ENCODE assay signal across 1 cellular context in the genomic region with DNA sequence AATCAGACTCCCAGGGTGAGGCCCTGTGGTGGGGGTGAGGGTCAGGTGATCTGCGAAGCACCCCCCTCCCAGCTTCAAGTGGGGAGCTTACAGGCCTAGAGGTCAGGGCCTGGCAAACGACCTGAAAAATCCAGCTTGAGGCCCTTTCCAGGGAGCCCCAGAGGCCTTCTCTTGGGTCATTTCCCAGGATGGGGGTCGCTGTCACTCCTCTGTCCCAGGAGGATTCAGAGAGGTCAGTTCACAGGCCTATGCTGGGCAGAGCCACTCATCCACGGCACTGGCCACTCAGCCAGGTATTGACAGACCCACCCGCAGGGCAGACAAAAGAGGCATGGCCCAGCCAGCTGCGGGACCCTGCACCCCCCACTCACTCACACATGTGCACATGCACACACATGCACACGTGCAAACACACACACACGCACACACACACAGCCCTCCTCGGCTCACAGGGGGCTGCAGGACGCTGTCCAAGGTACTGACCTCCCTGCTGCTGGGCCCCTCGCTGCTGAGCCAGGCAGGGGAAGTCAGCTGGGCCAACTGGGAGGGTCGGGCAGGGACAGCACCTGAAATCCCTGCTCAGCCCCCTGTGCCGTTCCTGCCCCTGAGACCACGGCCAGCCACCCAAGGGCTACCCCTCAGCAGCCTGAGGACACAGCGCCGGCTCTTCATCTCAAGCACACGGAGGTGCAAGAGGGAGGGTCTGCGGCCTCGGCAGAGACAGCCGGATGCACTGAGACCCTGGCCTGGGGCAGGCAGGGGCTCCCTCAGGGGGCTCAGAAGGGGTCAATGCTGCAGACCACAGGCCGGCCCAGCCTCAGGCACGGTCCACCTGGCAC.
TF ChIP-seq lines count a peak whose summit lies in the region.

No MANE protein-coding gene starts in this region.

TF ChIP-seq in HepG2, 621 proteins besides CTCF, POLR2A, EP300 and RAD21 (continued from another document and continues in another):
- TF ChIP-seq, protein P1, sequence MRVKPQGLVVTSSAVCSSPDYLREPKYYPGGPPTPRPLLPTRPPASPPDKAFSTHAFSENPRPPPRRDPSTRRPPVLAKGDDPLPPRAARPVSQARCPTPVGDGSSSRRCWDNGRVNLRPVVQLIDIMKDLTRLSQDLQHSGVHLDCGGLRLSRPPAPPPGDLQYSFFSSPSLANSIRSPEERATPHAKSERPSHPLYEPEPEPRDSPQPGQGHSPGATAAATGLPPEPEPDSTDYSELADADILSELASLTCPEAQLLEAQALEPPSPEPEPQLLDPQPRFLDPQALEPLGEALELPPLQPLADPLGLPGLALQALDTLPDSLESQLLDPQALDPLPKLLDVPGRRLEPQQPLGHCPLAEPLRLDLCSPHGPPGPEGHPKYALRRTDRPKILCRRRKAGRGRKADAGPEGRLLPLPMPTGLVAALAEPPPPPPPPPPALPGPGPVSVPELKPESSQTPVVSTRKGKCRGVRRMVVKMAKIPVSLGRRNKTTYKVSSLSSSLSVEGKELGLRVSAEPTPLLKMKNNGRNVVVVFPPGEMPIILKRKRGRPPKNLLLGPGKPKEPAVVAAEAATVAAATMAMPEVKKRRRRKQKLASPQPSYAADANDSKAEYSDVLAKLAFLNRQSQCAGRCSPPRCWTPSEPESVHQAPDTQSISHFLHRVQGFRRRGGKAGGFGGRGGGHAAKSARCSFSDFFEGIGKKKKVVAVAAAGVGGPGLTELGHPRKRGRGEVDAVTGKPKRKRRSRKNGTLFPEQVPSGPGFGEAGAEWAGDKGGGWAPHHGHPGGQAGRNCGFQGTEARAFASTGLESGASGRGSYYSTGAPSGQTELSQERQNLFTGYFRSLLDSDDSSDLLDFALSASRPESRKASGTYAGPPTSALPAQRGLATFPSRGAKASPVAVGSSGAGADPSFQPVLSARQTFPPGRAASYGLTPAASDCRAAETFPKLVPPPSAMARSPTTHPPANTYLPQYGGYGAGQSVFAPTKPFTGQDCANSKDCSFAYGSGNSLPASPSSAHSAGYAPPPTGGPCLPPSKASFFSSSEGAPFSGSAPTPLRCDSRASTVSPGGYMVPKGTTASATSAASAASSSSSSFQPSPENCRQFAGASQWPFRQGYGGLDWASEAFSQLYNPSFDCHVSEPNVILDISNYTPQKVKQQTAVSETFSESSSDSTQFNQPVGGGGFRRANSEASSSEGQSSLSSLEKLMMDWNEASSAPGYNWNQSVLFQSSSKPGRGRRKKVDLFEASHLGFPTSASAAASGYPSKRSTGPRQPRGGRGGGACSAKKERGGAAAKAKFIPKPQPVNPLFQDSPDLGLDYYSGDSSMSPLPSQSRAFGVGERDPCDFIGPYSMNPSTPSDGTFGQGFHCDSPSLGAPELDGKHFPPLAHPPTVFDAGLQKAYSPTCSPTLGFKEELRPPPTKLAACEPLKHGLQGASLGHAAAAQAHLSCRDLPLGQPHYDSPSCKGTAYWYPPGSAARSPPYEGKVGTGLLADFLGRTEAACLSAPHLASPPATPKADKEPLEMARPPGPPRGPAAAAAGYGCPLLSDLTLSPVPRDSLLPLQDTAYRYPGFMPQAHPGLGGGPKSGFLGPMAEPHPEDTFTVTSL (CRISPR knock-in tag; IDR thresholded peaks at IDR 0.05; ENCODE audit: borderline replicate concordance), result peak; percentile 76; the same call in 1 of the 2 replicates
- TF ChIP-seq, protein P2, sequence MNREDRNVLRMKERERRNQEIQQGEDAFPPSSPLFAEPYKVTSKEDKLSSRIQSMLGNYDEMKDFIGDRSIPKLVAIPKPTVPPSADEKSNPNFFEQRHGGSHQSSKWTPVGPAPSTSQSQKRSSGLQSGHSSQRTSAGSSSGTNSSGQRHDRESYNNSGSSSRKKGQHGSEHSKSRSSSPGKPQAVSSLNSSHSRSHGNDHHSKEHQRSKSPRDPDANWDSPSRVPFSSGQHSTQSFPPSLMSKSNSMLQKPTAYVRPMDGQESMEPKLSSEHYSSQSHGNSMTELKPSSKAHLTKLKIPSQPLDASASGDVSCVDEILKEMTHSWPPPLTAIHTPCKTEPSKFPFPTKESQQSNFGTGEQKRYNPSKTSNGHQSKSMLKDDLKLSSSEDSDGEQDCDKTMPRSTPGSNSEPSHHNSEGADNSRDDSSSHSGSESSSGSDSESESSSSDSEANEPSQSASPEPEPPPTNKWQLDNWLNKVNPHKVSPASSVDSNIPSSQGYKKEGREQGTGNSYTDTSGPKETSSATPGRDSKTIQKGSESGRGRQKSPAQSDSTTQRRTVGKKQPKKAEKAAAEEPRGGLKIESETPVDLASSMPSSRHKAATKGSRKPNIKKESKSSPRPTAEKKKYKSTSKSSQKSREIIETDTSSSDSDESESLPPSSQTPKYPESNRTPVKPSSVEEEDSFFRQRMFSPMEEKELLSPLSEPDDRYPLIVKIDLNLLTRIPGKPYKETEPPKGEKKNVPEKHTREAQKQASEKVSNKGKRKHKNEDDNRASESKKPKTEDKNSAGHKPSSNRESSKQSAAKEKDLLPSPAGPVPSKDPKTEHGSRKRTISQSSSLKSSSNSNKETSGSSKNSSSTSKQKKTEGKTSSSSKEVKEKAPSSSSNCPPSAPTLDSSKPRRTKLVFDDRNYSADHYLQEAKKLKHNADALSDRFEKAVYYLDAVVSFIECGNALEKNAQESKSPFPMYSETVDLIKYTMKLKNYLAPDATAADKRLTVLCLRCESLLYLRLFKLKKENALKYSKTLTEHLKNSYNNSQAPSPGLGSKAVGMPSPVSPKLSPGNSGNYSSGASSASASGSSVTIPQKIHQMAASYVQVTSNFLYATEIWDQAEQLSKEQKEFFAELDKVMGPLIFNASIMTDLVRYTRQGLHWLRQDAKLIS (CRISPR knock-in tag; IDR thresholded peaks at IDR 0.05), result no peak
- TF ChIP-seq FOXA1 (IDR thresholded peaks at IDR 0.05) (no peak), FOXA1 (CRISPR knock-in tag; IDR thresholded peaks at IDR 0.05) (peak; percentile 24; the same call in 1 of the 2 replicates), NFE2L1 (CRISPR knock-in tag; IDR thresholded peaks at IDR 0.05; ENCODE audit: borderline replicate concordance) (peak; percentile 88; the same call in 1 of the 2 replicates), ZNF782 (CRISPR knock-in tag; IDR thresholded peaks at IDR 0.05; ENCODE audit: borderline replicate concordance) (peak; percentile 99), TRIM24 (CRISPR knock-in tag; IDR thresholded peaks at IDR 0.05) (no peak), SRSF4 (IDR thresholded peaks at IDR 0.05; ENCODE audit: low read depth, low read length, poor library complexity, severe bottlenecking) (no peak), MEF2D (CRISPR knock-in tag; IDR thresholded peaks at IDR 0.05) (peak; percentile 96), ZNF678 (CRISPR knock-in tag; IDR thresholded peaks at IDR 0.05) (peak; percentile 99), GTF3A (CRISPR knock-in tag; conservative IDR thresholded peaks at IDR 0.05) (no peak), ZNF724P (CRISPR knock-in tag; IDR thresholded peaks at IDR 0.05; ENCODE audit: borderline replicate concordance) (peak; percentile 99), ZSCAN21 (CRISPR knock-in tag; IDR thresholded peaks at IDR 0.05; ENCODE audit: borderline replicate concordance) (peak; percentile 99), ZNF274 (CRISPR knock-in tag; IDR thresholded peaks at IDR 0.05) (peak; percentile 96), ZNF850 (CRISPR knock-in tag; conservative IDR thresholded peaks at IDR 0.05) (no peak), SNRNP70 (IDR thresholded peaks at IDR 0.05; ENCODE audit: low read depth, low read length) (no peak), CAMTA2 (CRISPR knock-in tag; IDR thresholded peaks at IDR 0.05; ENCODE audit: borderline replicate concordance) (peak; percentile 97; the same call in 1 of the 2 replicates), ZNF816 (CRISPR knock-in tag; IDR thresholded peaks at IDR 0.05; ENCODE audit: borderline replicate concordance) (peak; percentile 92; the same call in 1 of the 2 replicates), TMF1 (CRISPR knock-in tag; IDR thresholded peaks at IDR 0.05; ENCODE audit: low read depth) (peak; percentile 98), ZBTB1 (CRISPR knock-in tag; IDR thresholded peaks at IDR 0.05; ENCODE audit: borderline replicate concordance) (peak; percentile 95; the same call in 1 of the 2 replicates), ZNF337 (CRISPR knock-in tag; IDR thresholded peaks at IDR 0.05; ENCODE audit: borderline replicate concordance, low read depth) (peak; percentile 92; the same call in 1 of the 2 replicates), SIN3B (IDR thresholded peaks at IDR 0.05; ENCODE audit: low read length) (no peak), BRD4 (CRISPR knock-in tag; IDR thresholded peaks at IDR 0.05) (no peak), SP2 (CRISPR knock-in tag; IDR thresholded peaks at IDR 0.05) (peak; percentile 64), MYNN (CRISPR knock-in tag; IDR thresholded peaks at IDR 0.05; ENCODE audit: low read depth) (no peak; the same call in 1 of the 2 replicates), PAWR (CRISPR knock-in tag; IDR thresholded peaks at IDR 0.05; ENCODE audit: borderline replicate concordance) (peak; percentile 95), ZNF44 (CRISPR knock-in tag; IDR thresholded peaks at IDR 0.05) (peak; percentile 71; the same call in 1 of the 2 replicates), SALL2 (CRISPR knock-in tag; IDR thresholded peaks at IDR 0.05) (peak; percentile 78; the same call in 1 of the 2 replicates), CHD4 (IDR thresholded peaks at IDR 0.05; ENCODE audit: borderline replicate concordance, low read length) (no peak)
- TF ChIP-seq, protein P3, sequence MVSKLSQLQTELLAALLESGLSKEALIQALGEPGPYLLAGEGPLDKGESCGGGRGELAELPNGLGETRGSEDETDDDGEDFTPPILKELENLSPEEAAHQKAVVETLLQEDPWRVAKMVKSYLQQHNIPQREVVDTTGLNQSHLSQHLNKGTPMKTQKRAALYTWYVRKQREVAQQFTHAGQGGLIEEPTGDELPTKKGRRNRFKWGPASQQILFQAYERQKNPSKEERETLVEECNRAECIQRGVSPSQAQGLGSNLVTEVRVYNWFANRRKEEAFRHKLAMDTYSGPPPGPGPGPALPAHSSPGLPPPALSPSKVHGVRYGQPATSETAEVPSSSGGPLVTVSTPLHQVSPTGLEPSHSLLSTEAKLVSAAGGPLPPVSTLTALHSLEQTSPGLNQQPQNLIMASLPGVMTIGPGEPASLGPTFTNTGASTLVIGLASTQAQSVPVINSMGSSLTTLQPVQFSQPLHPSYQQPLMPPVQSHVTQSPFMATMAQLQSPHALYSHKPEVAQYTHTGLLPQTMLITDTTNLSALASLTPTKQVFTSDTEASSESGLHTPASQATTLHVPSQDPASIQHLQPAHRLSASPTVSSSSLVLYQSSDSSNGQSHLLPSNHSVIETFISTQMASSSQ (IDR thresholded peaks at IDR 0.05; ENCODE audit: low read depth), result no peak
- TF ChIP-seq, protein P3 (CRISPR knock-in tag; IDR thresholded peaks at IDR 0.05; ENCODE audit: borderline replicate concordance), result peak; percentile 68; the same call in 1 of the 2 replicates
- TF ChIP-seq, protein P4, sequence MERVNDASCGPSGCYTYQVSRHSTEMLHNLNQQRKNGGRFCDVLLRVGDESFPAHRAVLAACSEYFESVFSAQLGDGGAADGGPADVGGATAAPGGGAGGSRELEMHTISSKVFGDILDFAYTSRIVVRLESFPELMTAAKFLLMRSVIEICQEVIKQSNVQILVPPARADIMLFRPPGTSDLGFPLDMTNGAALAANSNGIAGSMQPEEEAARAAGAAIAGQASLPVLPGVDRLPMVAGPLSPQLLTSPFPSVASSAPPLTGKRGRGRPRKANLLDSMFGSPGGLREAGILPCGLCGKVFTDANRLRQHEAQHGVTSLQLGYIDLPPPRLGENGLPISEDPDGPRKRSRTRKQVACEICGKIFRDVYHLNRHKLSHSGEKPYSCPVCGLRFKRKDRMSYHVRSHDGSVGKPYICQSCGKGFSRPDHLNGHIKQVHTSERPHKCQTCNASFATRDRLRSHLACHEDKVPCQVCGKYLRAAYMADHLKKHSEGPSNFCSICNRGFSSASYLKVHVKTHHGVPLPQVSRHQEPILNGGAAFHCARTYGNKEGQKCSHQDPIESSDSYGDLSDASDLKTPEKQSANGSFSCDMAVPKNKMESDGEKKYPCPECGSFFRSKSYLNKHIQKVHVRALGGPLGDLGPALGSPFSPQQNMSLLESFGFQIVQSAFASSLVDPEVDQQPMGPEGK (CRISPR knock-in tag; IDR thresholded peaks at IDR 0.05), result peak; percentile 88
- TF ChIP-seq, protein P5, sequence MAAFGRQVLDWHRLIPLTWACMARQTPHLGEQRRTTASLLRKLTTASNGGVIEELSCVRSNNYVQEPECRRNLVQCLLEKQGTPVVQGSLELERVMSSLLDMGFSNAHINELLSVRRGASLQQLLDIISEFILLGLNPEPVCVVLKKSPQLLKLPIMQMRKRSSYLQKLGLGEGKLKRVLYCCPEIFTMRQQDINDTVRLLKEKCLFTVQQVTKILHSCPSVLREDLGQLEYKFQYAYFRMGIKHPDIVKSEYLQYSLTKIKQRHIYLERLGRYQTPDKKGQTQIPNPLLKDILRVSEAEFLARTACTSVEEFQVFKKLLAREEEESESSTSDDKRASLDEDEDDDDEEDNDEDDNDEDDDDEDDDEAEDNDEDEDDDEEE (CRISPR knock-in tag; IDR thresholded peaks at IDR 0.05), result peak; percentile 100
- TF ChIP-seq, protein P6, sequence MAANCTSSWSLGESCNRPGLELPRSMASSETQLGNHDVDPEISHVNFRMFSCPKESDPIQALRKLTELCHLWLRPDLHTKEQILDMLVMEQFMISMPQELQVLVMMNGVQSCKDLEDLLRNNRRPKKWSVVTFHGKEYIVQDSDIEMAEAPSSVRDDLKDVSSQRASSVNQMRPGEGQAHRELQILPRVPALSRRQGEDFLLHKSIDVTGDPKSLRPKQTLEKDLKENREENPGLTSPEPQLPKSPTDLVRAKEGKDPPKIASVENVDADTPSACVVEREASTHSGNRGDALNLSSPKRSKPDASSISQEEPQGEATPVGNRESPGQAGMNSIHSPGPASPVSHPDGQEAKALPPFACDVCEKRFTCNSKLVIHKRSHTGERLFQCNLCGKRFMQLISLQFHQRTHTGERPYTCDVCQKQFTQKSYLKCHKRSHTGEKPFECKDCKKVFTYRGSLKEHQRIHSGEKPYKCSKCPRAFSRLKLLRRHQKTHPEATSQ (CRISPR knock-in tag; IDR thresholded peaks at IDR 0.05; ENCODE audit: borderline replicate concordance), result 0 out of 2 replicates have a peak, but pooled peaks have one; percentile 71
